ENCODE assay signal across 8 cellular contexts in genomic region chr5:77852514-77853352, GRCh38.
A peak's percentile ranks its signal among the peaks of the same experiment; 100 is the strongest.
DNase-seq lines count a peak whose midpoint lies in the region; ATAC-seq, FAIRE-seq and TF ChIP-seq lines count a peak whose summit lies in the region.

No MANE protein-coding gene starts in this region.

- peak overlapping the region; percentile 96 for H2AFZ ChIP-seq in smooth muscle cell (ENCODE audit: low read depth)

- no peak for FAIRE-seq in urothelium cell line (lab: Jason Lieb, UNC)

- H3K9me3 ChIP-seq in smooth muscle cell (replicated peaks; ENCODE audit: low read depth) = no peaks in the 10 kb centered on the region

- peak overlapping the region; percentile 51 for H3K27ac ChIP-seq in smooth muscle cell (ENCODE audit: low read depth)

- H3K4me1 ChIP-seq in smooth muscle cell (ENCODE audit: low read depth) = peaks cover 47% of the 10 kb centered on the region

- in situ Hi-C loops in SK-MEL-5 (cut with HindIII; ENCODE audit: low pct_unique_long_range_greater_than_20kb, low sequenced_read_pairs) = no loop called here

- ATAC-seq in GM18511 (IDR thresholded peaks at IDR 0.05; ENCODE audit: unreplicated experiment) (peak; percentile 84), HG03139 (IDR thresholded peaks at IDR 0.05; ENCODE audit: unreplicated experiment) (peak; percentile 60)

- H3K36me3 ChIP-seq in kidney epithelial cell (ENCODE audit: control insufficient read depth, insufficient read depth, low read length) (no peaks in the 10 kb centered on the region), smooth muscle cell (ENCODE audit: low read depth) (no peaks in the 10 kb centered on the region)

- H3F3A ChIP-seq in smooth muscle cell (ENCODE audit: low read depth) = peaks cover 23% of the 10 kb centered on the region

- H3K79me2 ChIP-seq in smooth muscle cell (ENCODE audit: low read depth) = no peaks in the 10 kb centered on the region

- peak; percentile 50 for DNase-seq in AG04449 (ENCODE audit: low read depth, low spot score)
- DNase-seq in SK-MEL-5 (ENCODE audit: low read depth, low spot score) = peak; percentile 52
- DNase-seq in cerebellar cortex (ENCODE audit: low spot score) = peak; percentile 70
- DNase-seq in kidney epithelial cell (ENCODE audit: low read depth) = peak; percentile 56
- peak; percentile 41 for DNase-seq in smooth muscle cell (lab: John Stamatoyannopoulos, UW; ENCODE audit: unreplicated experiment)
- DNase-seq in urothelium cell line (ENCODE audit: low spot score) = no peak

- TF ChIP-seq CTCF in AG04449 (IDR thresholded peaks at IDR 0.05; ENCODE audit: insufficient read depth, low read length, missing control alignments) (no peak), kidney epithelial cell (IDR thresholded peaks at IDR 0.05; ENCODE audit: insufficient read depth, low read length, poor library complexity, severe bottlenecking) (no peak), smooth muscle cell (IDR thresholded peaks at IDR 0.05; ENCODE audit: borderline replicate concordance, insufficient read depth, poor library complexity, severe bottlenecking) (no peak)

- 6% methylated on average over 11 of the region's 28 CpGs for WGBS in smooth muscle cell (ENCODE audit: low lambda C conversion rate)

- H3K27me3 ChIP-seq in kidney epithelial cell (ENCODE audit: control insufficient read depth, insufficient read depth, low read length) = peaks cover 3% of the 10 kb centered on the region
- H3K27me3 ChIP-seq in smooth muscle cell (ENCODE audit: low read depth) = no peaks in the 10 kb centered on the region

- peak overlapping the region; percentile 96 for H3K4me2 ChIP-seq in smooth muscle cell

- POLR2A ChIA-PET in AG04449 (lab: Yijun Ruan, JAX) = interaction anchor here (0.6 to 0.8 kb wide), 4 partner anchors 10 to 157 kb away, joined by 3 to 4 read pairs (median 3); no protein-coding TSS in a partner anchor

- CTCF ChIA-PET in AG04449 (lab: Yijun Ruan, JAX) = interaction anchor here (1.2 kb wide), 1 partner anchor 213 kb away, joined by 3 read pairs; no protein-coding TSS in a partner anchor

- H3K9ac ChIP-seq in smooth muscle cell (ENCODE audit: low read depth) = no peak overlapping the region

- H4K20me1 ChIP-seq in smooth muscle cell (ENCODE audit: low read depth) = no peaks in the 10 kb centered on the region

- H3K4me3 ChIP-seq in AG04449 (ENCODE audit: low read depth, low read length) (peak overlapping the region; percentile 61), kidney epithelial cell (ENCODE audit: low read depth, low read length) (peak overlapping the region; percentile 58), smooth muscle cell (peak overlapping the region; percentile 63)
